8 cellular contexts compared by ENCODE assay signal in the genomic region with DNA sequence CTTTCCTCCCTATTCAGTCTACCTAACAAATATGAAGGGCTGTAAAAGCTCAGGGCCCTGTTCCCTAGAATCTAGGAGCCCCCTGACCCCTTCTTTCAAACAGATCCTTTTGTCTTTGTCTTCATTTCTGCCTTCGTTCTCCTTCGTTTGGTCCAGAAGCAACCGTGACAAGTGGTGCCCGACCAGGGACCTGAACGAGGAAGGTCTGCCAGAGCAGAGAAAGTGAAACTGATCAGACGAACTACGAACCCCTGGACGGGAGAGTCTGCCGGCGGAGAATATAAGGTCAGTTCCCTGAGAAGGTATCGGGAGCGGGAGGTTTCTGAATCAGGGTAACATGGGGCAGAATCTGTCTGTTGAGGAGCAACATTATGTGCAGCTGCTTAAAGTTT. TPM values are rescaled to one million over a fixed set of nuclear protein-coding genes. Genes with fewer than 3 reads are reported as not detected.
A peak's percentile ranks its signal among the peaks of the same experiment; 100 is the strongest.
DNase-seq lines count a peak whose midpoint lies in the region; ATAC-seq and TF ChIP-seq lines count a peak whose summit lies in the region.

No MANE protein-coding gene starts in this region.

- intact Hi-C loops in Caco-2 (cut with micrococcal nuclease; ENCODE audit: unreplicated experiment), result loop anchor here (1.0 to 10.0 kb wide), 4 partner anchors 20 to 81 kb away; partner anchors contain the start of genes ZNF544, ZNF8, ZNF837 and ZSCAN22
- intact Hi-C loops in dendritic cell treated with granulocyte-macrophage colony-stimulating factor and Interleukin-4, amounts not matched to agents 40 ng/mL and 50 ng/mL, for 4 days (cut with micrococcal nuclease), result loop anchor here (1.0 to 2.0 kb wide), 5 partner anchors 21 to 123 kb away; partner anchors contain the start of genes RPS5, ZNF274 and ZNF497

- POLR2A ChIA-PET in Caco-2 (lab: Charles Lee), result interaction anchor here (1.8 kb wide), 1 partner anchor 57 kb away, joined by 8 read pairs; the partner anchor contains the start of gene ZNF497

- DNase-seq in Caco-2 (peak in 1 of 2 experiments; percentile 12), NB4 (ENCODE audit: low read depth) (peak; percentile 36), SKM-1 (lab: John Stamatoyannopoulos, UW; ENCODE audit: unreplicated experiment) (no peak), inferior parietal cortex (ENCODE audit: extremely low spot score) (no peak), HuH-7 (ENCODE audit: low spot score) (no peak)
- no peak for DNase-seq in natural killer cell treated with Interleukin-12 subunit alpha and Interleukin-12 subunit beta and Interleukin-15 and Interleukin-18, amount 100 ng/mL, for 72 hours (ENCODE audit: low spot score)

- 0 out of 2 replicates have a peak, but pooled peaks cover 3% of the 10 kb centered on the region for H3K9me3 ChIP-seq in Caco-2

- H3K4me1 ChIP-seq in Caco-2, result peaks cover 11% of the 10 kb centered on the region

- no peak for TF ChIP-seq POLR2A in NB4 (IDR thresholded peaks at IDR 0.05; ENCODE audit: extremely low read depth, insufficient read length)

- H3K4me3 Mint-ChIP-seq in Caco-2 (ENCODE audit: unreplicated experiment), result peak overlapping the region; percentile 93
- H3K4me3 Mint-ChIP-seq in dendritic cell treated with granulocyte-macrophage colony-stimulating factor and Interleukin-4, amounts not matched to agents 40 ng/mL and 50 ng/mL, for 4 days, result peak overlapping the region; percentile 95
- H3K4me3 Mint-ChIP-seq in natural killer cell treated with Interleukin-12 subunit alpha and Interleukin-12 subunit beta and Interleukin-15 and Interleukin-18, amount 100 ng/mL, for 72 hours, result peak overlapping the region; percentile 99

- no peaks in the 10 kb centered on the region for H3K27me3 ChIP-seq in Caco-2 (replicated peaks; ENCODE audit: control insufficient read depth, insufficient read depth, low read length)

- TF ChIP-seq CTCF in Caco-2 (IDR thresholded peaks at IDR 0.05; ENCODE audit: insufficient read depth in 1 of 2, low read depth in 1 of 2, low read length in 1 of 2, severe bottlenecking in 1 of 2, unreplicated experiment in 1 of 2) (no peak), NB4 (IDR thresholded peaks at IDR 0.05; ENCODE audit: low read depth, low read length) (no peak)

- H3K36me3 ChIP-seq in Caco-2 (ENCODE audit: control insufficient read depth, insufficient read depth, low read length), result peaks cover 6% of the 10 kb centered on the region

- H3K27ac Mint-ChIP-seq in Caco-2 (ENCODE audit: unreplicated experiment), result peak overlapping the region; percentile 97
- H3K27ac Mint-ChIP-seq in dendritic cell treated with granulocyte-macrophage colony-stimulating factor and Interleukin-4, amounts not matched to agents 40 ng/mL and 50 ng/mL, for 4 days, result peak overlapping the region; percentile 97
- H3K27ac Mint-ChIP-seq in natural killer cell treated with Interleukin-12 subunit alpha and Interleukin-12 subunit beta and Interleukin-15 and Interleukin-18, amount 100 ng/mL, for 72 hours, result peak overlapping the region; percentile 97 to 98

- H3K27me3 Mint-ChIP-seq in Caco-2 (ENCODE audit: insufficient read depth, unreplicated experiment), result no peaks in the 10 kb centered on the region
- no peaks in the 10 kb centered on the region for H3K27me3 Mint-ChIP-seq in dendritic cell treated with granulocyte-macrophage colony-stimulating factor and Interleukin-4, amounts not matched to agents 40 ng/mL and 50 ng/mL, for 4 days
- H3K27me3 Mint-ChIP-seq in natural killer cell treated with Interleukin-12 subunit alpha and Interleukin-12 subunit beta and Interleukin-15 and Interleukin-18, amount 100 ng/mL, for 72 hours, result no peaks in the 10 kb centered on the region

- peaks cover 65% of the 10 kb centered on the region for H3K36me3 Mint-ChIP-seq in Caco-2 (ENCODE audit: insufficient read depth, unreplicated experiment)
- H3K36me3 Mint-ChIP-seq in dendritic cell treated with granulocyte-macrophage colony-stimulating factor and Interleukin-4, amounts not matched to agents 40 ng/mL and 50 ng/mL, for 4 days (ENCODE audit: low read depth), result peaks cover 95% of the 10 kb centered on the region
- peaks cover 49% of the 10 kb centered on the region for H3K36me3 Mint-ChIP-seq in natural killer cell treated with Interleukin-12 subunit alpha and Interleukin-12 subunit beta and Interleukin-15 and Interleukin-18, amount 100 ng/mL, for 72 hours

- no TSS peak for BruUV-seq in Caco-2 (replicated peaks; lab: Mats Ljungman, UMichigan)

- peaks cover 8% of the 10 kb centered on the region for H3K4me1 Mint-ChIP-seq in Caco-2 (ENCODE audit: low read depth, unreplicated experiment)
- peaks cover 14% of the 10 kb centered on the region for H3K4me1 Mint-ChIP-seq in dendritic cell treated with granulocyte-macrophage colony-stimulating factor and Interleukin-4, amounts not matched to agents 40 ng/mL and 50 ng/mL, for 4 days (ENCODE audit: low read depth)
- H3K4me1 Mint-ChIP-seq in natural killer cell treated with Interleukin-12 subunit alpha and Interleukin-12 subunit beta and Interleukin-15 and Interleukin-18, amount 100 ng/mL, for 72 hours (ENCODE audit: low read depth in 2 of 2), result peaks cover 29 to 43% of the 10 kb centered on the region in 2 donors

- no peak for ATAC-seq in natural killer cell treated with Interleukin-12 subunit alpha and Interleukin-12 subunit beta and Interleukin-15 and Interleukin-18, amount 100 ng/mL, for 72 hours
- no peak for ATAC-seq in HG03280 (IDR thresholded peaks at IDR 0.05; ENCODE audit: unreplicated experiment)

- CTCF ChIA-PET in Caco-2 (lab: Charles Lee), result no interaction called here

- H3K9me3 Mint-ChIP-seq in Caco-2 (ENCODE audit: unreplicated experiment), result peaks cover 13% of the 10 kb centered on the region
- H3K9me3 Mint-ChIP-seq in dendritic cell treated with granulocyte-macrophage colony-stimulating factor and Interleukin-4, amounts not matched to agents 40 ng/mL and 50 ng/mL, for 4 days, result peaks cover 44% of the 10 kb centered on the region
- H3K9me3 Mint-ChIP-seq in natural killer cell treated with Interleukin-12 subunit alpha and Interleukin-12 subunit beta and Interleukin-15 and Interleukin-18, amount 100 ng/mL, for 72 hours, result no peaks in the 10 kb centered on the region

- H3K4me3 ChIP-seq in Caco-2 (ENCODE audit: low read depth, low read length) (peak overlapping the region; percentile 68), NB4 (ENCODE audit: low read depth, low read length) (peak overlapping the region; percentile 92)

RNA-seq across cellular contexts. Expression of gene ERVK3-1, which starts 0.8 kb away (rescaled TPM):
- 61.3 and 66.1 TPM in 2 replicates for total RNA-seq in Caco-2 (2022)
- 10 to 100 TPM; 58.4 to 89.0 TPM for total RNA-seq in natural killer cell treated with Interleukin-12 subunit alpha and Interleukin-12 subunit beta and Interleukin-15 and Interleukin-18, amount 100 ng/mL, for 72 hours

RNA-seq across cellular contexts. Expression of gene ZSCAN22, which starts 20.9 kb away (rescaled TPM):
- 4.0 and 4.3 TPM in 2 replicates for total RNA-seq in Caco-2 (2022)
- 1 to 10 TPM; 5.9 to 6.1 TPM for total RNA-seq in natural killer cell treated with Interleukin-12 subunit alpha and Interleukin-12 subunit beta and Interleukin-15 and Interleukin-18, amount 100 ng/mL, for 72 hours

RNA-seq across cellular contexts. Expression of gene ZNF8, which starts 27.2 kb away (rescaled TPM):
- total RNA-seq in Caco-2 (2022), result 8.4 and 8.5 TPM in 2 replicates
- total RNA-seq in natural killer cell treated with Interleukin-12 subunit alpha and Interleukin-12 subunit beta and Interleukin-15 and Interleukin-18, amount 100 ng/mL, for 72 hours, result 1 to 10 TPM; 3.6 to 4.2 TPM

RNA-seq across cellular contexts. Expression of gene A1BG, which starts 47.4 kb away (rescaled TPM):
- 1.6 and 2.8 TPM in 2 replicates for total RNA-seq in Caco-2 (2022)
- total RNA-seq in natural killer cell treated with Interleukin-12 subunit alpha and Interleukin-12 subunit beta and Interleukin-15 and Interleukin-18, amount 100 ng/mL, for 72 hours, result 1 to 10 TPM; 4.4 to 5.2 TPM

RNA-seq across cellular contexts. Expression of gene ZNF497, which starts 56.6 kb away (rescaled TPM):
- total RNA-seq in Caco-2 (2022), result 1.6 and 1.7 TPM in 2 replicates
- 1 to 10 TPM in 1 of 2 donors, under 1 TPM in 1; 0.52 to 1.4 TPM for total RNA-seq in natural killer cell treated with Interleukin-12 subunit alpha and Interleukin-12 subunit beta and Interleukin-15 and Interleukin-18, amount 100 ng/mL, for 72 hours
